Comparison of ENCODE assay signal across 8 cellular contexts in the genomic region with DNA sequence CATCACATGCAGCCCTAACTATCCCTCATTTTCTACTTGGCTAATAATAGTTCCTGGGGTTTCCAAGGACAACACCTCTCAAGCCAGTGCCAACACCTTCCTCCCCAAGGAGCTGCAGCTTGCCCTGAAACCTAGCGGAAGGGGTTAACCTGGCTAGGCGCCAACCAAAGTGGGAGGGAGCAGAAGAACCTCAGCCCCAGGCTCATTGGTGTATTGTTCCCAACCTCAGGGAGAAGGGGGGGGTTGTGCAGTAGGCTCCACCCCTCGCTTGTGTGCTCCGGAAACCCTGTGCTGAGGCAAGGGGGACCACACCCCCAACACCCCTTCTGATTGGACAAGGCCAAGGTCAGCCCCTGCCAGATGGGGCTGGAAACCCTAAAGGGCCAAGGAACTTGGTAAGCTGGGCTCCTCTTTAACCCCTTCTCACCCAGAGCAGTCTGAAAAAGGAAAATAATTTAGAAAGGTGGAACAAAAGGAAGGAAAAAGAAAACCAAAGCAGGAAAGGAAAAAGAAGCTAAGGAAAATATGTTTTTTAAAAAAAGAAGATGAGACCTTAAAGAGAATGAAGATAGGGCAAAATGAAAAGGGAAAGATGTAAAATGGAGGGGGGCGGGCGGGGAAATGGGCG. TPM values are rescaled to one million over a fixed set of nuclear protein-coding genes. Genes with fewer than 3 reads are reported as not detected.
A peak's percentile ranks its signal among the peaks of the same experiment; 100 is the strongest.
DNase-seq lines count a peak whose midpoint lies in the region; ATAC-seq and TF ChIP-seq lines count a peak whose summit lies in the region.

No MANE protein-coding gene starts in this region.

- peak overlapping the region; percentile 98 for H3K27ac Mint-ChIP-seq in T-helper 17 cell

- ATAC-seq in HG02759 (IDR thresholded peaks at IDR 0.05; ENCODE audit: unreplicated experiment) (peak; percentile 52), T-helper 17 cell (peak; percentile 80), left ventricle myocardium superior (peak; percentile 63)

- H3K9me3 ChIP-seq in T-helper 17 cell (ENCODE audit: control insufficient read depth, low read length, poor library complexity, severe bottlenecking), result no peaks in the 10 kb centered on the region
- H3K9me3 ChIP-seq in uterus, result no peaks in the 10 kb centered on the region

- intact Hi-C loops in left ventricle myocardium superior (cut with micrococcal nuclease), result no loop called here
- intact Hi-C loops in uterus (cut with DNase I; ENCODE audit: low total_unique reads), result no loop called here

- peak in 1 of 4 experiments; percentile 12 for TF ChIP-seq CTCF in uterus (IDR thresholded peaks at IDR 0.05)

- H3K36me3 Mint-ChIP-seq in T-helper 17 cell (ENCODE audit: low read depth), result peaks cover 9% of the 10 kb centered on the region

- DNase-seq in NCI-H1694 treated with DMSO at 0.1 percent for 48 hours (lab: John Stamatoyannopoulos, UW) (peak; percentile 84), T-helper 17 cell (peak; percentile 81 to 93 (median 90)), amygdala (lab: John Stamatoyannopoulos, UW) (peak in 54 of 56 donors; percentile 40 to 96 (median 85)), left ventricle myocardium superior (peak; percentile 93), putamen (ENCODE audit: low spot score) (peak; percentile 94), uterus (peak; percentile 94 to 97)

- peaks cover 9 to 10% of the 10 kb centered on the region in 2 donors for H3K4me1 ChIP-seq in uterus

- H3K4me3 ChIP-seq in GM08714 (ENCODE audit: low read length) (peak overlapping the region; percentile 96), uterus (peak overlapping the region in 1 of 2 donors; percentile 80)

- peaks cover 48% of the 10 kb centered on the region for H3K4me1 Mint-ChIP-seq in T-helper 17 cell

- no peaks in the 10 kb centered on the region for H3K27me3 ChIP-seq in uterus

- H3K27ac ChIP-seq in uterus, result peak overlapping the region; percentile 90 to 94

- peak overlapping the region; percentile 97 for H3K4me3 Mint-ChIP-seq in T-helper 17 cell

- H3K27me3 Mint-ChIP-seq in T-helper 17 cell, result no peaks in the 10 kb centered on the region

- peak in 1 of 2 donors; percentile 21 for TF ChIP-seq POLR2A in uterus (IDR thresholded peaks at IDR 0.05)

- H3K36me3 ChIP-seq in uterus, result no peaks in the 10 kb centered on the region

RNA-seq across cellular contexts. Expression of a gene that starts 2.5 kb away (rescaled TPM):
- total RNA-seq in T-helper 17 cell (100 to 1,000 TPM; 140 to 175 TPM), left ventricle myocardium superior (33.1 TPM), uterus (100 to 1,000 TPM in 2 of 4 donors, 10 to 100 TPM in 2; 37.9 to 120 (median 78.2) TPM)

RNA-seq across cellular contexts. Expression of a gene that starts 7.9 kb away (rescaled TPM):
- total RNA-seq in T-helper 17 cell (10 to 100 TPM; 20.9 to 23.2 TPM), left ventricle myocardium superior (12.3 TPM), uterus (10 to 100 TPM in 1 of 4 donors, 1 to 10 TPM in 3; 7.1 to 19.3 (median 8.6) TPM)

RNA-seq across cellular contexts. Expression of a gene that starts 13.4 kb away (rescaled TPM):
- total RNA-seq in T-helper 17 cell (100 to 1,000 TPM; 169 to 174 TPM), left ventricle myocardium superior (12.9 TPM), uterus (100 to 1,000 TPM in 1 of 4 donors, 10 to 100 TPM in 3; 17.9 to 126 (median 36.8) TPM)

RNA-seq across cellular contexts. Expression of a gene that starts 13.9 kb away (rescaled TPM):
- 1 to 10 TPM in 1 of 2 donors, under 1 TPM in 1; 0.94 to 1.2 TPM for total RNA-seq in T-helper 17 cell
- total RNA-seq in left ventricle myocardium superior, result 1.7 TPM
- 10 to 100 TPM in 1 of 4 donors, 1 to 10 TPM in 1, under 1 TPM in 1, not detected in 1; 0.77 to 11.9 (median 5.3) TPM for total RNA-seq in uterus

RNA-seq across cellular contexts. Expression of a gene that starts 22.6 kb away (rescaled TPM):
- total RNA-seq in T-helper 17 cell, result 10 to 100 TPM; 53.0 to 57.2 TPM
- total RNA-seq in left ventricle myocardium superior, result 12.1 TPM
- 10 to 100 TPM; 17.7 to 50.4 (median 23.1) TPM for total RNA-seq in uterus
